13 cellular contexts compared by ENCODE assay signal in the genomic region with DNA sequence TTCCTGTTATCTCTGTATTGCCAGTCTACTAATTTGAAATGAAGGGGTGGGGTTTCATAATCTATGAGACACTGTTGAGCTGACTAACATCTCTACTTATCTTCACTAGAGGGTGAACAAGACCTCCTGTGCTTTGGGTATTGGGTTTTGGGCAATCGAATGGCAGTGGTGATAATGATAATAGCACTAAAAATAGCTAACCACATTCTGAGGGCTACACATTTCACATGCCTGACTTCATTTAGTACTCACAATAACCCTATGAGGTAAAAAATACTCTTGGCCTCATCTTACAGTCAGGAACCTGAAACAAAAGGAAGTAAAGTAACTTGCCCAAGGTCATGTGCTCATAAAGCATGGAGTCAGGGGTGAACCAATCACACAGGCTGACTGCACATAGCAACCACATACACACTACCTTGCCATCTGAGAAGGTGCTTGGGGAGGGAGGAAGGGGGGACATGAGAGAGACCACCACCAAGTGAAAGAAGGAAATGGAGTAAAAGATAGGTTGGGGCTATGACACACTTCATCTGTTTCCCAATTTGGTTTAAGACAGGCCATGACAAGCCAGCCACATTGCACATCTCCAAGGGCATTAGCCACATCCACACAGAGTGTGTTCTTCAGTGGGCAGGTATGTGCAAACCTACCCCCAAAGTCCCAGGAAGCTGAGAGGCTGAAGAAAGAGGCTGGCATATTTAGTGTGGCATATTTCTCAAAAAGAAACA.
DNase-seq lines count a peak whose midpoint lies in the region; ATAC-seq and TF ChIP-seq lines count a peak whose summit lies in the region.
"Had no signal": no experiment of that assay in that cellular context is flagged by ENCODE, and none has a peak within 500 bp of the region (broad histone marks: within the 10 kb centered on the region; RNA-seq: fewer than 3 reads in every experiment).

No MANE protein-coding gene starts in this region.

- peaks cover 17% of the 10 kb centered on the region for H3K9me3 Mint-ChIP-seq in type B pancreatic cell

- H3K27ac ChIP-seq in brain microvascular endothelial cell, result no peak overlapping the region
- H3K27ac ChIP-seq: upper lobe of left lung had no signal

- H3K4me3 ChIP-seq in brain microvascular endothelial cell (ENCODE audit: low read depth, low read length), result no peak overlapping the region
- H3K4me3 ChIP-seq: upper lobe of left lung had no signal

- DNase-seq in activated CD4-positive, CD25-positive, alpha-beta regulatory T cell (lab: John Stamatoyannopoulos, UW), result no peak
- peak; percentile 50 for DNase-seq in brain microvascular endothelial cell
- DNase-seq in type B pancreatic cell (ENCODE audit: extremely low spot score, unreplicated experiment), result no peak
- no peak for DNase-seq in iPS-NIHi7 (ENCODE audit: extremely low spot score)
- no peak for DNase-seq in activated T-cell treated with anti-CD3 and anti-CD28 coated beads, Interleukin-2, amount 50 U/mL, for 48 hours
- DNase-seq in central memory CD4-positive, alpha-beta T cell, result no peak
- DNase-seq: activated CD4-positive, alpha-beta T cell treated with anti-CD3 and anti-CD28 coated beads for 1 hour; activated gamma-delta T cell; hypothalamus; midbrain; upper lobe of left lung had no signal

- H3K4me3 Mint-ChIP-seq in type B pancreatic cell, result no peak overlapping the region

- TF ChIP-seq CTCF in brain microvascular endothelial cell (IDR thresholded peaks at IDR 0.05; ENCODE audit: low read depth, low read length, missing control alignments), result no peak
- TF ChIP-seq CTCF in type B pancreatic cell (conservative IDR thresholded peaks at IDR 0.05), result no peak

- in situ Hi-C loops in brain microvascular endothelial cell (cut with HindIII; ENCODE audit: low pct_ligation_motif_present, low sequenced_read_pairs), result no loop called here

- H3K27me3 Mint-ChIP-seq in type B pancreatic cell, result no peaks in the 10 kb centered on the region

- ATAC-seq in activated CD4-positive, CD25-positive, alpha-beta regulatory T cell treated with anti-CD3 and anti-CD28 coated beads, Interleukin-2, amount 50 U/mL, for 24 hours, result peak; percentile 55 to 62
- ATAC-seq in HG03520 (IDR thresholded peaks at IDR 0.05; ENCODE audit: unreplicated experiment), result peak; percentile 58

- no peaks in the 10 kb centered on the region for H3K36me3 ChIP-seq in brain microvascular endothelial cell (replicated peaks)
- H3K36me3 ChIP-seq: upper lobe of left lung had no signal

- no peaks in the 10 kb centered on the region for H3K4me1 Mint-ChIP-seq in type B pancreatic cell (ENCODE audit: unreplicated experiment)

- peak overlapping the region; percentile 16 for H3K27ac Mint-ChIP-seq in type B pancreatic cell

- H3K36me3 Mint-ChIP-seq in type B pancreatic cell, result peaks cover 4% of the 10 kb centered on the region

- no peaks in the 10 kb centered on the region for H3K27me3 ChIP-seq in brain microvascular endothelial cell (replicated peaks)
- H3K27me3 ChIP-seq: upper lobe of left lung had no signal
